ENCODE assay signal across 8 cellular contexts in genomic region chr20:22335210-22335609, GRCh38.
"Had no signal": no experiment of that assay in that cellular context is flagged by ENCODE, and none has a peak within 500 bp of the region (broad histone marks: within the 10 kb centered on the region; RNA-seq: fewer than 3 reads in every experiment).

No MANE protein-coding gene starts in this region.

- H3K4me3 ChIP-seq: GM12878 had no signal

- ATAC-seq: GM12878 had no signal

- DNase-seq: GDM1, GF-D8 had no signal

- FAIRE-seq: G401.6, GM12878, GM12891, GM12892, GM18507, GM19239 had no signal
